ENCODE assay signal across 18 cellular contexts in genomic region chr9:31415184-31415583, GRCh38.
DNase-seq lines count a peak whose midpoint lies in the region; ATAC-seq and TF ChIP-seq lines count a peak whose summit lies in the region.
"Had no signal": no experiment of that assay in that cellular context is flagged by ENCODE, and none has a peak within 500 bp of the region (broad histone marks: within the 10 kb centered on the region; RNA-seq: fewer than 3 reads in every experiment).

No MANE protein-coding gene starts in this region.

- H3K4me2 ChIP-seq in SK-N-SH: no peak overlapping the region
- H3K4me2 ChIP-seq: BLaER1 treated with 17β-estradiol and CSF1 and Interleukin-3, amounts not matched to agents 10 nM and 100 nM had no signal

- POLR2A ChIA-PET in SK-N-SH (lab: Yijun Ruan, JAX): no interaction called here

- H3K27me3 Mint-ChIP-seq in T-helper 17 cell (no peaks in the 10 kb centered on the region), mesothelial cell of epicardium (ENCODE audit: low read depth) (no peaks in the 10 kb centered on the region)
- H3K27me3 Mint-ChIP-seq: B cell; CD4-positive, alpha-beta memory T cell; CD8-positive, alpha-beta memory T cell had no signal

- ATAC-seq in T-helper 17 cell (no peak), HG02981 (IDR thresholded peaks at IDR 0.05; ENCODE audit: unreplicated experiment) (no peak)

- H3K79me2 ChIP-seq in SK-N-SH (ENCODE audit: insufficient read depth): no peaks in the 10 kb centered on the region

- intact Hi-C loops in dorsolateral prefrontal cortex (cut with DNase I) (no loop called here), vagina (cut with DNase I) (no loop called here)

- H3K4me1 ChIP-seq in SK-N-SH (ENCODE audit: control insufficient read depth in 1 of 2, insufficient read depth in 2 of 2, low read depth in 1 of 2, low read length in 1 of 2) (no peaks in the 10 kb centered on the region; a peak in 1 of 4 replicates), vagina (no peaks in the 10 kb centered on the region)
- H3K4me1 ChIP-seq: BLaER1 treated with 17β-estradiol and CSF1 and Interleukin-3, amounts not matched to agents 10 nM and 100 nM had no signal

- TF ChIP-seq EP300 in SK-N-SH (IDR thresholded peaks at IDR 0.05; ENCODE audit: borderline replicate concordance in 1 of 2, low read depth in 1 of 2, low read length in 1 of 2): peak in 1 of 2 experiments; percentile 27; a peak in 1 of 4 replicates

- no peaks in the 10 kb centered on the region for H3F3A ChIP-seq in SK-N-SH (replicated peaks; ENCODE audit: insufficient read depth)

- H4K20me1 ChIP-seq in SK-N-SH (ENCODE audit: insufficient read depth): no peaks in the 10 kb centered on the region
- H4K20me1 ChIP-seq: BLaER1 treated with 17β-estradiol and CSF1 and Interleukin-3, amounts not matched to agents 10 nM and 100 nM had no signal

- H3K36me3 ChIP-seq in SK-N-SH (replicated peaks in 1 of 2; ENCODE audit: control insufficient read depth in 1 of 2, insufficient read depth in 2 of 2, low read length in 1 of 2) (no peaks in the 10 kb centered on the region), vagina (no peaks in the 10 kb centered on the region)
- H3K36me3 ChIP-seq: BLaER1 treated with 17β-estradiol and CSF1 and Interleukin-3, amounts not matched to agents 10 nM and 100 nM had no signal

- CTCF ChIA-PET in SK-N-SH (lab: Yijun Ruan, JAX): interaction anchor here (0.7 kb wide), 1 partner anchor 14 kb away, joined by 3 read pairs; no protein-coding TSS in a partner anchor

- H3K4me1 Mint-ChIP-seq in T-helper 17 cell (peaks cover 4% of the 10 kb centered on the region), mesothelial cell of epicardium (peaks cover 22% of the 10 kb centered on the region)
- H3K4me1 Mint-ChIP-seq: B cell had no signal

- no peak for DNase-seq in SK-N-SH
- DNase-seq in T-helper 17 cell: no peak
- DNase-seq in mesothelial cell of epicardium (ENCODE audit: low spot score in 2 of 2, unreplicated experiment in 2 of 2): no peak
- no peak for DNase-seq in dorsolateral prefrontal cortex
- no peak for DNase-seq in AG08395 (ENCODE audit: low spot score)
- DNase-seq in vagina (ENCODE audit: extremely low spot score in 2 of 2): no peak
- DNase-seq: 8988T; ACHN; AML-193; CD4-positive, alpha-beta memory T cell; CD8-positive, alpha-beta memory T cell; COR-L47; DMS79 treated with DMSO at 0.1 percent for 48 hours; GF-D8 had no signal

- no peaks in the 10 kb centered on the region for H3K9me2 ChIP-seq in SK-N-SH

- H3K4me3 Mint-ChIP-seq in T-helper 17 cell (peak overlapping the region; percentile 57), mesothelial cell of epicardium (no peak overlapping the region)
- H3K4me3 Mint-ChIP-seq: B cell; CD4-positive, alpha-beta memory T cell; CD8-positive, alpha-beta memory T cell had no signal

- TF ChIP-seq RAD21 in SK-N-SH (IDR thresholded peaks at IDR 0.05; ENCODE audit: low read length): no peak

- peaks cover 19% of the 10 kb centered on the region for H3K9me3 Mint-ChIP-seq in mesothelial cell of epicardium

- H3K27ac Mint-ChIP-seq in T-helper 17 cell (no peak overlapping the region), mesothelial cell of epicardium (peak overlapping the region; percentile 26)
- H3K27ac Mint-ChIP-seq: B cell had no signal

- TF ChIP-seq CTCF in SK-N-SH (IDR thresholded peaks at IDR 0.05) (no peak), mesothelial cell of epicardium (IDR thresholded peaks at IDR 0.05; ENCODE audit: unreplicated experiment) (no peak), dorsolateral prefrontal cortex (IDR thresholded peaks at IDR 0.05 in 54 of 56, conservative IDR thresholded peaks at IDR 0.05 in 2 of 56; ENCODE audit: low read depth in 1 of 56, partially characterized antibody in 56 of 56) (no peak), vagina (IDR thresholded peaks at IDR 0.05) (no peak)

- H3K27me3 ChIP-seq in SK-N-SH (ENCODE audit: insufficient read depth): no peaks in the 10 kb centered on the region
- H3K27me3 ChIP-seq in dorsolateral prefrontal cortex: no peaks in the 10 kb centered on the region
- no peaks in the 10 kb centered on the region for H3K27me3 ChIP-seq in vagina
- H3K27me3 ChIP-seq: BLaER1 treated with 17β-estradiol and CSF1 and Interleukin-3, amounts not matched to agents 10 nM and 100 nM had no signal

- H3K27ac ChIP-seq in SK-N-SH (ENCODE audit: low read depth in 2 of 2, low read length in 1 of 2) (no peak overlapping the region), dorsolateral prefrontal cortex (no peak overlapping the region), vagina (no peak overlapping the region)
- H3K27ac ChIP-seq: BLaER1 treated with 17β-estradiol and CSF1 and Interleukin-3, amounts not matched to agents 10 nM and 100 nM; C4-2B had no signal

- H3K36me3 Mint-ChIP-seq in T-helper 17 cell (ENCODE audit: low read depth): no peaks in the 10 kb centered on the region
- H3K36me3 Mint-ChIP-seq in mesothelial cell of epicardium: peaks cover 1% of the 10 kb centered on the region

- H3K9me3 ChIP-seq in SK-N-SH (no peaks in the 10 kb centered on the region), T-helper 17 cell (ENCODE audit: control insufficient read depth, low read length, poor library complexity, severe bottlenecking) (no peaks in the 10 kb centered on the region), vagina (no peaks in the 10 kb centered on the region)

- no peak overlapping the region for H2AFZ ChIP-seq in SK-N-SH (ENCODE audit: low read depth)

- H3K4me3 ChIP-seq in SK-N-SH (ENCODE audit: low read depth in 2 of 2, low read length in 1 of 2) (no peak overlapping the region), dorsolateral prefrontal cortex (no peak overlapping the region), vagina (no peak overlapping the region)
- H3K4me3 ChIP-seq: BLaER1 treated with 17β-estradiol and CSF1 and Interleukin-3, amounts not matched to agents 10 nM and 100 nM had no signal

- H3K9ac ChIP-seq in SK-N-SH: no peak overlapping the region
- H3K9ac ChIP-seq: BLaER1 treated with 17β-estradiol and CSF1 and Interleukin-3, amounts not matched to agents 10 nM and 100 nM had no signal

- TF ChIP-seq POLR2A in vagina (IDR thresholded peaks at IDR 0.05): no peak

TF ChIP-seq in SK-N-SH, 30 proteins besides CTCF, POLR2A, EP300 and RAD21:
- TF ChIP-seq RCOR1 (IDR thresholded peaks at IDR 0.05; ENCODE audit: low read length) (peak; percentile 49; the same call in 1 of the 2 replicates), USF2 (IDR thresholded peaks at IDR 0.05; ENCODE audit: borderline replicate concordance, low read depth, low read length) (no peak), MAX (IDR thresholded peaks at IDR 0.05; ENCODE audit: low read depth) (no peak)
